Comparison of ENCODE assay signal across 8 cellular contexts in the genomic region with DNA sequence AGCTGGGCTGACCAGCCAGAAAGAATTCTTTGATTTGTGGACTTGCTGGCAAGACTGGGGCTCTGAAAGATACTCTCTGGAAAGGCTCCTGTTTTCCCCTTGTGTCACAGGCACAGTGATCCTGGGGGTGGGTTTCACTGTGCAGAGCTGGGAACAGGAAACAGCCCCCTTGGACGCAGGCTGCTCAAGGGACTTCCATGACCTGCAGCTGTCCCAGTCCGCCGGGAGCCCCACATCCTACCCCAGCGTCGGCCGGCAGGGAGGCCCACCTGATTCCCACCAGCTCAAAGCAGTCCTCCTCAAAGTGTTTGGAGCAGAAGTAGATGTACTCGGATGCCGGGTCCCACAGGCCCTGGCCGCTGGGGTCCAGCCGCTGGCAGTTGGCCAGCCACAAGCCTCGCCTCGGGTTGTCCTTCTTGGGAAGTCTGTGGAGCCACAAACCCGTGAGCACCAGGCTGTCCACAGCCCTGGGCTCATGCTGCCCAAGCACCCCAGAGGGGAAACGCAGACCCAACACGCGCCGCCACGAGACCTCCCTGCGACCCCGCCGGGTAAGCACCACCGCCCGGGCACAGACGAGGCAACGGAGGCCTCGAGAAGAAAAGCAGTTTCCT. TPM values are rescaled to one million over a fixed set of nuclear protein-coding genes. Genes with fewer than 3 reads are reported as not detected.
DNase-seq lines count a peak whose midpoint lies in the region; ATAC-seq and TF ChIP-seq lines count a peak whose summit lies in the region.

No MANE protein-coding gene starts in this region.

- H3K27ac ChIP-seq in AG04450 (ENCODE audit: low read depth, low read length) (peak overlapping the region; percentile 99), heart left ventricle (peak overlapping the region; percentile 91 to 99 (median 98)), skeletal muscle tissue (ENCODE audit: low read depth, low read length) (peak overlapping the region; percentile 98)

- H3K4me3 ChIP-seq in AG04450 (ENCODE audit: low read depth, low read length) (peak overlapping the region; percentile 85), WI38 (ENCODE audit: low read depth, low read length) (peak overlapping the region; percentile 84), heart left ventricle (peak overlapping the region; percentile 61 to 94 (median 78)), skeletal muscle tissue (ENCODE audit: low read length in 3 of 3) (peak overlapping the region; percentile 87 to 97 (median 94))

- no peak for TF ChIP-seq POLR2A in heart left ventricle (IDR thresholded peaks at IDR 0.05)

- ATAC-seq in GM21723 (IDR thresholded peaks at IDR 0.05; ENCODE audit: unreplicated experiment) (peak; percentile 3), heart left ventricle (peak in 1 of 4 donors; percentile 9), GM19463 (IDR thresholded peaks at IDR 0.05; ENCODE audit: unreplicated experiment) (no peak)

- H3K36me3 ChIP-seq in heart left ventricle (peaks cover 0 to 43% (median 35%) of the 10 kb centered on the region in 9 donors), skeletal muscle tissue (ENCODE audit: control insufficient read depth in 3 of 3, insufficient read depth in 3 of 3, low read length in 3 of 3) (peaks cover 35 to 36% (median 35%) of the 10 kb centered on the region in 3 donors)

- POLR2A ChIA-PET in AG04450 (lab: Yijun Ruan, JAX) = interaction anchor here (0.7 to 1.3 kb wide), 3 partner anchors 19 to 116 kb away, joined by 3 to 4 read pairs (median 3); a partner anchor contains a TSS

- no peaks in the 10 kb centered on the region; the same call in 1 of the 2 replicates for H3K9me3 ChIP-seq in AG04450 (ENCODE audit: control insufficient read depth, insufficient read depth, low read length)
- H3K9me3 ChIP-seq in heart left ventricle = no peaks in the 10 kb centered on the region
- no peaks in the 10 kb centered on the region for H3K9me3 ChIP-seq in skeletal muscle tissue (ENCODE audit: control insufficient read depth in 3 of 3, low read length in 3 of 3)

- WGBS in heart left ventricle, 4 donors = 2 to 4% (median 3%) methylated on average over 12 to 26 of the region's 26 CpGs

- intact Hi-C loops in heart left ventricle (cut with DNase I) = loop anchor here in 3 of 10 donors (2.0 to 10.0 kb wide), 3 partner anchors 20 to 146 kb away; a partner anchor contains a TSS

- DNase-seq in AG04450 (ENCODE audit: low read depth, low spot score) = no peak
- peak in 1 of 5 donors; percentile 3 for DNase-seq in heart left ventricle
- DNase-seq in NCI-H2029 treated with DMSO at 0.1 percent for 48 hours (lab: John Stamatoyannopoulos, UW) = no peak
- no peak for DNase-seq in SW 1271 (lab: John Stamatoyannopoulos, UW)

- CTCF ChIA-PET in AG04450 (lab: Charles Lee) = interaction anchor here (0.9 kb wide), 1 partner anchor 115 kb away, joined by 4 read pairs; no protein-coding TSS in a partner anchor

- TF ChIP-seq CTCF in AG04450 (IDR thresholded peaks at IDR 0.05; ENCODE audit: low read depth, low read length) (no peak), WI38 (IDR thresholded peaks at IDR 0.05; ENCODE audit: low read depth, low read length) (no peak), heart left ventricle (IDR thresholded peaks at IDR 0.05) (no peak)

- H3K27me3 ChIP-seq in AG04450 (ENCODE audit: control insufficient read depth, insufficient read depth, low read length) = no peaks in the 10 kb centered on the region
- no peaks in the 10 kb centered on the region for H3K27me3 ChIP-seq in heart left ventricle
- no peaks in the 10 kb centered on the region for H3K27me3 ChIP-seq in skeletal muscle tissue (ENCODE audit: control insufficient read depth in 3 of 3, insufficient read depth in 3 of 3, low read length in 3 of 3)

- peaks cover 3 to 36% (median 30%) of the 10 kb centered on the region in 12 donors for H3K4me1 ChIP-seq in heart left ventricle
- peaks cover 30 to 46% (median 37%) of the 10 kb centered on the region in 3 donors for H3K4me1 ChIP-seq in skeletal muscle tissue (ENCODE audit: control insufficient read depth in 3 of 3, insufficient read depth in 3 of 3, low read length in 3 of 3)

- H3K9ac ChIP-seq in skeletal muscle tissue (ENCODE audit: low read depth in 1 of 3, low read length in 3 of 3) = peak overlapping the region; percentile 95 to 96 (median 95)

RNA-seq across cellular contexts. Expression of a gene that starts 0.8 kb away (rescaled TPM):
- polyA plus RNA-seq in AG04450 (2011; rRNA removed) = 12.5 and 15.1 TPM in 2 replicates
- polyA minus RNA-seq in AG04450 (2011; rRNA and poly(A)+ RNA removed) = 9.7 and 12.3 TPM in 2 replicates
- total RNA-seq in heart left ventricle = 10 to 100 TPM; 15.3 to 39.0 (median 17.5) TPM
- 10 to 100 TPM; 29.8 to 35.0 TPM for polyA plus RNA-seq in heart left ventricle
- total RNA-seq in skeletal muscle tissue = 15.7 TPM

RNA-seq across cellular contexts. Expression of a gene that starts 13.9 kb away (rescaled TPM):
- polyA plus RNA-seq in AG04450 (2011; rRNA removed) (1.7 and 1.9 TPM in 2 replicates), heart left ventricle (under 1 TPM; 0.06 to 0.72 TPM)
- polyA minus RNA-seq in AG04450 (2011; rRNA and poly(A)+ RNA removed) = 1.3 and 2.6 TPM in 2 replicates
- total RNA-seq in heart left ventricle (1 to 10 TPM in 7 of 9 donors, under 1 TPM in 2; 0.21 to 4.8 (median 1.7) TPM), skeletal muscle tissue (11.0 TPM)

RNA-seq across cellular contexts. Expression of a gene that starts 19.0 kb away (rescaled TPM):
- polyA plus RNA-seq in AG04450 (2011; rRNA removed) (28.3 and 32.3 TPM in 2 replicates), heart left ventricle (10 to 100 TPM; 18.4 to 29.3 TPM)
- polyA minus RNA-seq in AG04450 (2011; rRNA and poly(A)+ RNA removed) = 51.6 and 64.2 TPM in 2 replicates
- total RNA-seq in heart left ventricle (10 to 100 TPM; 18.4 to 41.9 (median 26.6) TPM), skeletal muscle tissue (32.4 TPM)

RNA-seq across cellular contexts. Expression of a gene that starts 31.3 kb away (rescaled TPM):
- polyA plus RNA-seq in AG04450 (2011; rRNA removed) (0.11 and 0.24 TPM in 2 replicates), heart left ventricle (not detected)
- 0.30 TPM in 1 of 2 replicates, not detected in the other for polyA minus RNA-seq in AG04450 (2011; rRNA and poly(A)+ RNA removed)
- total RNA-seq in heart left ventricle (1 to 10 TPM in 1 of 9 donors, under 1 TPM in 2, not detected in 6; 0.24 to 2.8 (median 0.31) TPM), skeletal muscle tissue (1.6 TPM)

RNA-seq across cellular contexts. Expression of a gene that starts 34.0 kb away (rescaled TPM):
- polyA plus RNA-seq in AG04450 (2011; rRNA removed) = 0.15 and 0.27 TPM in 2 replicates
- 0.26 and 0.41 TPM in 2 replicates for polyA minus RNA-seq in AG04450 (2011; rRNA and poly(A)+ RNA removed)
- total RNA-seq in heart left ventricle = 1 to 10 TPM in 2 of 9 donors, under 1 TPM in 5, not detected in 2; 0.25 to 3.0 (median 0.49) TPM
- under 1 TPM; 0.28 to 0.69 TPM for polyA plus RNA-seq in heart left ventricle
- under 0.01 TPM for total RNA-seq in skeletal muscle tissue
